30 cellular contexts compared by ENCODE assay signal in the genomic region with DNA sequence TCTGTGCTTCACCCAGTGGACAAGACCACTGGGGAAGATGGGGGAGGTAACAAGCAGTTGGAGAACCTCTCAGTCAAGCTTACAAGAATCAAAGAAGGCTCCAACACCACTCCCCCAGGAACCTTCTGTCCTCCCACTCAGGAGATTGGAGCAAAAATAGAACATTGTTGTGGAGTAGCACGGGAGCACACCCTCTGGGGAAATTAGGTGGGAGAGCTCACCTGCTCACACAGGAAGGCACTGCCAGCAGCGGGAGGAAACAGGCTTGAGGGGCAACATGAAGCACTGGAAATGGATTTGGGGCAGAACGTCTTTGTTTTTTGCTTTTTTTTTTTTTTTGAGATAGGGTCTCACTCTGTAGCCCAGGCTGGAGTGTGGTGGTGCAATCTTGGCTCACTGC. TPM values are rescaled to one million over a fixed set of nuclear protein-coding genes. Genes with fewer than 3 reads are reported as not detected.
"Had no signal": no experiment of that assay in that cellular context is flagged by ENCODE, and none has a peak within 500 bp of the region (broad histone marks: within the 10 kb centered on the region; RNA-seq: fewer than 3 reads in every experiment).

No MANE protein-coding gene starts in this region.

- H3K9ac ChIP-seq: parathyroid adenoma had no signal

- H3K4me3 ChIP-seq: hepatocyte, lower lobe of right lung, psoas muscle, right atrium auricular region, right lobe of liver, smooth muscle cell, stomach, testis, thyroid gland, transverse colon, upper lobe of left lung, vagina had no signal

- H3K9me3 Mint-ChIP-seq: naive thymus-derived CD8-positive, alpha-beta T cell; nephron; neural crest cell; stimulated activated memory B cell treated with anti-CD40 and anti-IgM and Interleukin-4, amounts not matched to agents 10 μg/mL and 1 μg/mL and 100 μg/mL, for 72 hours had no signal

- H3K4me3 Mint-ChIP-seq: naive thymus-derived CD8-positive, alpha-beta T cell; nephron; neural crest cell; stimulated activated memory B cell treated with anti-CD40 and anti-IgM and Interleukin-4, amounts not matched to agents 10 μg/mL and 1 μg/mL and 100 μg/mL, for 72 hours had no signal

- H3K9me3 ChIP-seq: lower lobe of right lung, psoas muscle, right atrium auricular region, right lobe of liver, stomach, testis, thyroid gland, transverse colon, upper lobe of left lung, vagina had no signal

- H3K27ac ChIP-seq: hepatocyte, lower lobe of right lung, parathyroid adenoma, psoas muscle, right atrium auricular region, right lobe of liver, stomach, testis, thyroid gland, transverse colon, upper lobe of left lung, vagina had no signal

- H3K36me3 ChIP-seq: lower lobe of right lung, right atrium auricular region, right lobe of liver, stomach, thyroid gland, transverse colon, upper lobe of left lung, vagina had no signal

- H3K4me1 ChIP-seq: lower lobe of right lung, parathyroid adenoma, psoas muscle, right lobe of liver, stomach, upper lobe of left lung, vagina had no signal

- H3K4me2 ChIP-seq: hepatocyte, smooth muscle cell had no signal

- H3K27ac Mint-ChIP-seq: naive thymus-derived CD8-positive, alpha-beta T cell; nephron; stimulated activated memory B cell treated with anti-CD40 and anti-IgM and Interleukin-4, amounts not matched to agents 10 μg/mL and 1 μg/mL and 100 μg/mL, for 72 hours had no signal

- H2AFZ ChIP-seq: hepatocyte, parathyroid adenoma had no signal

- H3K27me3 ChIP-seq: hepatocyte, right atrium auricular region, right lobe of liver, testis, thyroid gland, upper lobe of left lung, vagina had no signal

- ATAC-seq: left lobe of liver; lower lobe of right lung; naive thymus-derived CD8-positive, alpha-beta T cell; psoas muscle; right lobe of liver; stimulated activated memory B cell treated with anti-CD40 and anti-IgM and Interleukin-4, amounts not matched to agents 10 μg/mL and 1 μg/mL and 100 μg/mL, for 72 hours had no signal

- H3K79me2 ChIP-seq: hepatocyte, parathyroid adenoma had no signal

- DNase-seq: islet precursor cell; lower lobe of right lung; mammary epithelial cell; mesenchymal stem cell; naive thymus-derived CD8-positive, alpha-beta T cell; psoas muscle; right lobe of liver; stimulated activated CD4-positive, alpha-beta T cell treated with anti-CD3 and anti-CD28 coated beads, Interleukin-1b, Interleukin-23, amount 100 ng/mL, for 48 hours; stimulated activated CD4-positive, alpha-beta T cell treated with anti-CD3 and anti-CD28 coated beads, Interleukin-2, amount 100 ng/mL, for 48 hours; stimulated activated CD4-positive, alpha-beta T cell treated with anti-CD3 and anti-CD28 coated beads, Interleukin-4, amount 100 ng/mL, for 4 hours; stimulated activated CD8-positive, alpha-beta memory T cell treated with anti-CD3 and anti-CD28 coated beads, Interleukin-4, amount 100 ng/mL, for 48 hours; stimulated activated naive CD4-positive, alpha-beta T cell treated with Interleukin-2 at 50 U/mL for 16 hours; stomach; testis; thyroid gland; transverse colon; upper lobe of left lung had no signal

- H3K4me1 Mint-ChIP-seq: naive thymus-derived CD8-positive, alpha-beta T cell; stimulated activated memory B cell treated with anti-CD40 and anti-IgM and Interleukin-4, amounts not matched to agents 10 μg/mL and 1 μg/mL and 100 μg/mL, for 72 hours had no signal

RNA-seq across cellular contexts. Expression of gene HCN4, which starts 12.9 kb away (rescaled TPM):
- total RNA-seq: left lobe of liver; liver; mammary epithelial cell; naive thymus-derived CD8-positive, alpha-beta T cell; osteocyte; posterior vena cava; psoas muscle; smooth muscle cell; urinary bladder had no signal
- polyA plus RNA-seq: liver; mammary epithelial cell; naive thymus-derived CD8-positive, alpha-beta T cell; psoas muscle; urinary bladder had no signal
